Comparison of ENCODE assay signal across 8 cellular contexts in the genomic region with DNA sequence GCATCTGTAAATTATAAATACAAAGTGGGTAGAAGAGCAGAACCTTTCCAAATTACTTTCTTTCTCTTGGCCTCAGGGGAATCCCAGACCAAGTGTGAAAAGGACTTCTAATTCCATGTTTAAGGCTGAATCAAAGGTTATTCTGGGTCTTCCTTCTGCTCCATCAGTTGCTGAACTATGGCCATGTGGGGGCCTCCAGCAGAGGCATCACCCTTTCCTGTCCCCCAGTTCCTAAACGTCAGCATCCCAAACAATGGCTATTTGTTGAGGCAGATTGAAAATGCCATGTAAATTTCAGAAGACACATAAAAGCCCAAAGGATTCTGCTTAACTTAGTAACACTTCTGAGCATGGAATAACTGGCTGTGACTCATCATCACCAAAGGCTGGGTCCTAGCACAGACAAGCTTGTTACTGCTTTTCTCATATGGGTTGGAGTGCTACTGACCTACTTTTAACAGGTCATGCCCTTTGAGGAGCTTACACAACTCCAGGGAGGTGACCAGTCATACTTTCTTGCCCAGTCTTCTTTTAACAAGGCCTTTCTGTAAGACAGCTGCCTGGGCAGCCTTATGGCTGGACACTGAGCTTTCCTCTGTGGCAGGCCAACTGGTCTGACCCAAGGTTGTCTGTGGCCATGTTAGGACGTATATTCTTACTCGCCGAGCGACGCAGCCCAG.
DNase-seq lines count a peak whose midpoint lies in the region; ATAC-seq and TF ChIP-seq lines count a peak whose summit lies in the region.

No MANE protein-coding gene starts in this region.

- no peak for TF ChIP-seq RAD21 in HCT116 (IDR thresholded peaks at IDR 0.05; ENCODE audit: low read depth)

- H3K36me3 ChIP-seq in HCT116 (ENCODE audit: control insufficient read depth in 1 of 2, insufficient read depth in 2 of 2, low read length in 2 of 2) = peaks cover 6 to 8% of the 10 kb centered on the region in 2 experiments; a peak in 2 of 4 replicates
- H3K36me3 ChIP-seq in spleen = peaks cover 0 to 83% (median 30%) of the 10 kb centered on the region in 6 donors
- H3K36me3 ChIP-seq in MM.1S (replicated peaks; ENCODE audit: insufficient read depth, low read length) = no peaks in the 10 kb centered on the region

- POLR2A ChIA-PET in HCT116 (lab: Charles Lee) = no interaction called here

- no peak overlapping the region for H3K9ac ChIP-seq in HCT116 (ENCODE audit: low read length)
- H3K9ac ChIP-seq in MM.1S (ENCODE audit: low read length) = no peak overlapping the region

- H3K9me3 ChIP-seq in HCT116 (ENCODE audit: control insufficient read depth in 1 of 2, insufficient read depth in 1 of 2, low read depth in 1 of 2, low read length in 2 of 2) = no peaks in the 10 kb centered on the region
- H3K9me3 ChIP-seq in spleen = no peaks in the 10 kb centered on the region
- no peaks in the 10 kb centered on the region for H3K9me3 ChIP-seq in MM.1S (replicated peaks; ENCODE audit: insufficient read depth, low read length)

- ATAC-seq in HCT116 = peak; percentile 40; the same call in 1 of the 2 replicates
- peak; percentile 88 to 96 for ATAC-seq in left cardiac atrium
- no peak for ATAC-seq in GM21360 (IDR thresholded peaks at IDR 0.05; ENCODE audit: unreplicated experiment)

- TF ChIP-seq POLR2A in HCT116 (IDR thresholded peaks at IDR 0.05; ENCODE audit: borderline replicate concordance, extremely low read depth, insufficient read depth, insufficient read length) = no peak
- no peak for TF ChIP-seq POLR2A in spleen (IDR thresholded peaks at IDR 0.05)

- H3K4me3 ChIP-seq in HCT116 (replicated peaks in 1 of 2; ENCODE audit: low read depth in 1 of 2, low read length in 2 of 2) = no peak overlapping the region
- H3K4me3 ChIP-seq in spleen = peak overlapping the region in 1 of 8 donors; percentile 22
- H3K4me3 ChIP-seq in MM.1S (ENCODE audit: low read length) = no peak overlapping the region

- CTCF ChIA-PET in HCT116 (lab: Charles Lee) = no interaction called here

- H4K20me1 ChIP-seq in HCT116 (ENCODE audit: insufficient read depth) (no peaks in the 10 kb centered on the region), MM.1S (ENCODE audit: insufficient read depth, low read length) (no peaks in the 10 kb centered on the region)

- WGBS in spleen, 5 donors = 70 to 81% (median 77%) methylated on average over 6 of the region's 6 CpGs

- H3K79me2 ChIP-seq in HCT116 (ENCODE audit: insufficient read depth, low read length) (no peaks in the 10 kb centered on the region), MM.1S (ENCODE audit: low read length) (no peaks in the 10 kb centered on the region)

- peak overlapping the region; percentile 0; the same call in 1 of the 2 replicates for H3K4me2 ChIP-seq in HCT116 (ENCODE audit: low read length)
- no peak overlapping the region for H3K4me2 ChIP-seq in MM.1S (ENCODE audit: low read depth, low read length)

- TF ChIP-seq CTCF in HCT116 (IDR thresholded peaks at IDR 0.05 in 2 of 3, conservative IDR thresholded peaks at IDR 0.05 in 1 of 3; ENCODE audit: borderline replicate concordance in 1 of 3, insufficient read depth in 1 of 3, low read depth in 2 of 3, low read length in 2 of 3) (no peak), spleen (IDR thresholded peaks at IDR 0.05 in 8 of 11, conservative IDR thresholded peaks at IDR 0.05 in 3 of 11) (no peak), MM.1S (IDR thresholded peaks at IDR 0.05; ENCODE audit: low read length) (no peak)

- no peak overlapping the region for H3K27ac ChIP-seq in HCT116 (ENCODE audit: low read depth, low read length)
- H3K27ac ChIP-seq in spleen = peak overlapping the region; percentile 10 to 83 (median 64)
- H3K27ac ChIP-seq in MM.1S (ENCODE audit: low read length) = no peak overlapping the region

- no peaks in the 10 kb centered on the region for H3K9me2 ChIP-seq in HCT116 (ENCODE audit: insufficient read depth)
- H3K9me2 ChIP-seq in MM.1S (replicated peaks; ENCODE audit: insufficient read depth, low read length) = no peaks in the 10 kb centered on the region

- H3K27me3 ChIP-seq in HCT116 (ENCODE audit: insufficient read depth, low read length) (no peaks in the 10 kb centered on the region), spleen (replicated peaks in 1 of 7) (no peaks in the 10 kb centered on the region), MM.1S (replicated peaks; ENCODE audit: insufficient read depth, low read length) (no peaks in the 10 kb centered on the region)

- H3K4me1 ChIP-seq in HCT116 (ENCODE audit: control insufficient read depth in 1 of 2, insufficient read depth in 2 of 2, low read length in 2 of 2) (peaks cover 0 to 20% of the 10 kb centered on the region in 2 experiments; a peak in 1 of 4 replicates), spleen (peaks cover 0 to 48% (median 32%) of the 10 kb centered on the region in 6 donors), MM.1S (ENCODE audit: low read length) (no peaks in the 10 kb centered on the region)

- RAD21 ChIA-PET in HCT116 (lab: Charles Lee; ENCODE audit: low non-redundant PET in 1 of 2, low total read pairs in 2 of 2, uncharacterized antibody in 2 of 2, unreplicated experiment in 2 of 2) = no interaction called here

- H2AFZ ChIP-seq in HCT116 (ENCODE audit: low read depth, low read length, poor library complexity, severe bottlenecking) (no peak overlapping the region), MM.1S (ENCODE audit: low read length) (no peak overlapping the region)

- DNase-seq in HCT116 (ENCODE audit: low read depth, low spot score) = no peak
- DNase-seq in amniotic epithelial cell (ENCODE audit: low read depth) = peak; percentile 99
- DNase-seq in left cardiac atrium = peak; percentile 46
- no peak for DNase-seq in spleen
- DNase-seq in MM.1S = no peak
- DNase-seq in posterior vena cava (ENCODE audit: low spot score) = no peak
- no peak for DNase-seq in activated CD4-positive, CD25-positive, alpha-beta regulatory T cell (lab: John Stamatoyannopoulos, UW)

- H3F3A ChIP-seq in MM.1S (ENCODE audit: insufficient read depth, low read length) = no peaks in the 10 kb centered on the region

- intact Hi-C loops in HCT116 (cut with micrococcal nuclease) (no loop called here), left cardiac atrium (cut with DNase I) (no loop called here), spleen (cut with DNase I; ENCODE audit: low total_unique reads) (no loop called here), posterior vena cava (cut with DNase I) (no loop called here)

- no TSS peak for BruUV-seq in HCT116 (replicated peaks; lab: Mats Ljungman, UMichigan)

TF ChIP-seq in HCT116, 20 proteins besides CTCF, POLR2A, EP300 and RAD21:
- TF ChIP-seq JUND (IDR thresholded peaks at IDR 0.05) = peak; percentile 27; the same call in 1 of the 2 replicates
- no peak for TF ChIP-seq SRF (IDR thresholded peaks at IDR 0.05; ENCODE audit: low read depth)

Comparison
In these comparisons a context has a peak if more than half of its experiments do, and no peak if none do; other contexts are left out.
1. DNase-seq: peak in amniotic epithelial cell (single experiment) and left cardiac atrium (single experiment); none in HCT116 (single experiment), spleen (single experiment), MM.1S (single experiment), posterior vena cava (single experiment) and activated CD4-positive, CD25-positive, alpha-beta regulatory T cell (0 of 4).
2. H3K27ac ChIP-seq: peak in spleen (8 of 8); none in HCT116 (single experiment) and MM.1S (single experiment).